Comparison of ENCODE assay signal across 8 cellular contexts in the genomic region with DNA sequence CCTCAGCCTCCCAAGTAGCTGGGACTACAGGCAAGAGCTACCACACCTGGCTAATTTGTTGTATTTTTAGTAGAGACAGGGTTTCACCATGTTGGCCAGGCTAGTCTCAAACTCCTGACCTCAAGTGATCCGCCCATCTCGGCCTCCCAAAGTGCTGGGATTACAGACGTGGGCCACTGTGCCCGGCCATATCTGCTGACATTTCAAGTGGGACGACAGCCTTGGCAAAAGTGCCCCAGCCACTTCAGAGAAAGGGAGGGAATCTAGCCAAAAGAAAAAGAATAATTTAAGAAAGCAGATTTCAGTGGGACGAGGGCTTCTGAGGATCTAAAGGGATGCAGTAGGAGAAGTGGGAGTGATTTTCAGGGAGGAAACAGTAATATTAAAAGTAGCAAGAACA. TPM values are rescaled to one million over a fixed set of nuclear protein-coding genes. Genes with fewer than 3 reads are reported as not detected.
DNase-seq lines count a peak whose midpoint lies in the region; ATAC-seq and TF ChIP-seq lines count a peak whose summit lies in the region.
"Not testable (repeated sequence)": the region's sequence is repeated elsewhere in the genome, so short reads cannot be mapped to it uniquely, and the experiment has no call there.
"Had no signal": no experiment of that assay in that cellular context is flagged by ENCODE, and none has a peak within 500 bp of the region (broad histone marks: within the 10 kb centered on the region; RNA-seq: fewer than 3 reads in every experiment).

No MANE protein-coding gene starts in this region.

- H3K9me3 ChIP-seq in BLaER1; CD8-positive, alpha-beta memory T cell (ENCODE audit: low read length); naive thymus-derived CD4-positive, alpha-beta T cell (ENCODE audit: control insufficient read depth in 2 of 3, low read length in 3 of 3); neural progenitor cell (ENCODE audit: low read depth): not testable (repeated sequence)

- TF ChIP-seq CTCF in neural progenitor cell (IDR thresholded peaks at IDR 0.05): not testable (repeated sequence)

- not testable (repeated sequence) for H3K4me3 ChIP-seq in BLaER1; CD8-positive, alpha-beta memory T cell (ENCODE audit: low read length); naive thymus-derived CD4-positive, alpha-beta T cell (ENCODE audit: low read length); neural progenitor cell

- H3K36me3 Mint-ChIP-seq in CD8-positive, alpha-beta memory T cell: peaks cover 0 to 25% (median 0%) of the 10 kb centered on the region in 3 donors
- H3K36me3 Mint-ChIP-seq in activated T-cell treated with anti-CD3 and anti-CD28 coated beads, Interleukin-2, amount 50 U/mL, for 24 hours (ENCODE audit: low read depth): peaks cover 21% of the 10 kb centered on the region
- not testable (repeated sequence) for H3K36me3 Mint-ChIP-seq in activated naive CD4-positive, alpha-beta T cell treated with anti-CD3 and anti-CD28 coated beads, Interleukin-2, amount 50 U/mL, for 24 hours; naive thymus-derived CD4-positive, alpha-beta T cell; neural progenitor cell
- H3K36me3 Mint-ChIP-seq in central memory CD8-positive, alpha-beta T cell (ENCODE audit: insufficient read depth): peaks cover 31% of the 10 kb centered on the region

- POLR2A ChIA-PET in CD8-positive, alpha-beta memory T cell (lab: Charles Lee): interaction anchor here (0.6 kb wide), 1 partner anchor 18 kb away, joined by 5 read pairs; no protein-coding TSS in a partner anchor
- POLR2A ChIA-PET in naive thymus-derived CD4-positive, alpha-beta T cell (lab: Charles Lee): interaction anchor here (0.6 to 1.3 kb wide), 4 partner anchors 10 to 196 kb away, joined by 3 to 4 read pairs (median 4); a partner anchor contains a TSS

- not testable (repeated sequence) for ATAC-seq in central memory CD8-positive, alpha-beta T cell (replicated peaks; ENCODE audit: extremely low read depth, poor library complexity, severe bottlenecking); naive thymus-derived CD4-positive, alpha-beta T cell

- H4K20me1 ChIP-seq in BLaER1; neural progenitor cell (ENCODE audit: low read depth): not testable (repeated sequence)

- peak overlapping the region in 6 of 8 donors; percentile 41 to 87 (median 77) for H3K27ac Mint-ChIP-seq in CD8-positive, alpha-beta memory T cell
- H3K27ac Mint-ChIP-seq in activated T-cell treated with anti-CD3 and anti-CD28 coated beads, Interleukin-2, amount 50 U/mL, for 24 hours: peak overlapping the region; percentile 58
- H3K27ac Mint-ChIP-seq in activated naive CD4-positive, alpha-beta T cell treated with anti-CD3 and anti-CD28 coated beads, Interleukin-2, amount 50 U/mL, for 24 hours: peak overlapping the region; percentile 84
- H3K27ac Mint-ChIP-seq in central memory CD8-positive, alpha-beta T cell (ENCODE audit: low read depth): peak overlapping the region; percentile 17
- peak overlapping the region; percentile 5 to 90 (median 79) for H3K27ac Mint-ChIP-seq in naive thymus-derived CD4-positive, alpha-beta T cell
- not testable (repeated sequence) for H3K27ac Mint-ChIP-seq in neural progenitor cell

- H3K4me3 Mint-ChIP-seq in CD8-positive, alpha-beta memory T cell: peak overlapping the region in 1 of 7 donors; percentile 43
- not testable (repeated sequence) for H3K4me3 Mint-ChIP-seq in activated T-cell treated with anti-CD3 and anti-CD28 coated beads, Interleukin-2, amount 50 U/mL, for 24 hours; activated naive CD4-positive, alpha-beta T cell treated with anti-CD3 and anti-CD28 coated beads, Interleukin-2, amount 50 U/mL, for 24 hours
- peak overlapping the region; percentile 23 for H3K4me3 Mint-ChIP-seq in central memory CD8-positive, alpha-beta T cell
- H3K4me3 Mint-ChIP-seq in naive thymus-derived CD4-positive, alpha-beta T cell: peak overlapping the region in 1 of 10 donors; percentile 38
- H3K4me3 Mint-ChIP-seq in neural progenitor cell: peak overlapping the region; percentile 52

- H3K4me1 Mint-ChIP-seq in CD8-positive, alpha-beta memory T cell: peaks cover 15 to 21% (median 20%) of the 10 kb centered on the region in 3 donors
- peaks cover 15% of the 10 kb centered on the region for H3K4me1 Mint-ChIP-seq in activated T-cell treated with anti-CD3 and anti-CD28 coated beads, Interleukin-2, amount 50 U/mL, for 24 hours (ENCODE audit: low read depth)
- H3K4me1 Mint-ChIP-seq in activated naive CD4-positive, alpha-beta T cell treated with anti-CD3 and anti-CD28 coated beads, Interleukin-2, amount 50 U/mL, for 24 hours: peaks cover 26% of the 10 kb centered on the region
- H3K4me1 Mint-ChIP-seq in central memory CD8-positive, alpha-beta T cell: peaks cover 19% of the 10 kb centered on the region
- H3K4me1 Mint-ChIP-seq in naive thymus-derived CD4-positive, alpha-beta T cell: peaks cover 8 to 34% (median 23%) of the 10 kb centered on the region in 7 donors
- peaks cover 13% of the 10 kb centered on the region for H3K4me1 Mint-ChIP-seq in neural progenitor cell

- peaks cover 65% of the 10 kb centered on the region for H3K4me1 ChIP-seq in BLaER1
- peaks cover 11% of the 10 kb centered on the region for H3K4me1 ChIP-seq in CD8-positive, alpha-beta memory T cell (ENCODE audit: insufficient read depth, low read length)
- peaks cover 8 to 11% of the 10 kb centered on the region in 2 donors for H3K4me1 ChIP-seq in naive thymus-derived CD4-positive, alpha-beta T cell (ENCODE audit: control insufficient read depth in 2 of 2, insufficient read depth in 2 of 2, low read length in 2 of 2)
- not testable (repeated sequence) for H3K4me1 ChIP-seq in neural progenitor cell

- CTCF ChIA-PET in CD8-positive, alpha-beta memory T cell (lab: Charles Lee): not testable (repeated sequence)
- CTCF ChIA-PET in naive thymus-derived CD4-positive, alpha-beta T cell (lab: Charles Lee): interaction anchor here (0.7 kb wide), 1 partner anchor 33 kb away, joined by 5 read pairs; no protein-coding TSS in a partner anchor

- H3K27ac ChIP-seq in BLaER1: peak overlapping the region; percentile 54; the same call in 1 of the 2 replicates
- H3K27ac ChIP-seq in CD8-positive, alpha-beta memory T cell (ENCODE audit: low read depth, low read length); naive thymus-derived CD4-positive, alpha-beta T cell (ENCODE audit: low read depth, low read length); neural progenitor cell: not testable (repeated sequence)

- not testable (repeated sequence) for H3K79me2 ChIP-seq in neural progenitor cell (ENCODE audit: low read depth)

- peak overlapping the region; percentile 11; the same call in 1 of the 2 replicates for H3K9ac ChIP-seq in BLaER1
- not testable (repeated sequence) for H3K9ac ChIP-seq in neural progenitor cell

- intact Hi-C loops in naive thymus-derived CD4-positive, alpha-beta T cell (cut with micrococcal nuclease): not testable (repeated sequence)

- peak overlapping the region; percentile 62 for H3K4me2 ChIP-seq in BLaER1
- H3K4me2 ChIP-seq in neural progenitor cell: not testable (repeated sequence)

- not testable (repeated sequence) for H3K9me3 Mint-ChIP-seq in CD8-positive, alpha-beta memory T cell; activated T-cell treated with anti-CD3 and anti-CD28 coated beads, Interleukin-2, amount 50 U/mL, for 24 hours; activated naive CD4-positive, alpha-beta T cell treated with anti-CD3 and anti-CD28 coated beads, Interleukin-2, amount 50 U/mL, for 24 hours; central memory CD8-positive, alpha-beta T cell; naive thymus-derived CD4-positive, alpha-beta T cell; neural progenitor cell

- not testable (repeated sequence) for H2AFZ ChIP-seq in neural progenitor cell (replicated peaks)

- H3K27me3 ChIP-seq in BLaER1; CD8-positive, alpha-beta memory T cell (ENCODE audit: insufficient read depth, low read length, poor library complexity, severe bottlenecking); naive thymus-derived CD4-positive, alpha-beta T cell (ENCODE audit: control insufficient read depth in 2 of 2, insufficient read depth in 2 of 2, low read length in 2 of 2); neural progenitor cell: not testable (repeated sequence)

- not testable (repeated sequence) for DNase-seq in CD8-positive, alpha-beta memory T cell; activated T-cell treated with anti-CD3 and anti-CD28 coated beads, Interleukin-2, amount 50 U/mL, for 24 hours; central memory CD8-positive, alpha-beta T cell (ENCODE audit: low spot score in 2 of 2); naive thymus-derived CD4-positive, alpha-beta T cell; neural progenitor cell (ENCODE audit: low spot score)

- H3K27me3 Mint-ChIP-seq in CD8-positive, alpha-beta memory T cell; activated T-cell treated with anti-CD3 and anti-CD28 coated beads, Interleukin-2, amount 50 U/mL, for 24 hours; activated naive CD4-positive, alpha-beta T cell treated with anti-CD3 and anti-CD28 coated beads, Interleukin-2, amount 50 U/mL, for 24 hours; central memory CD8-positive, alpha-beta T cell; naive thymus-derived CD4-positive, alpha-beta T cell; neural progenitor cell (ENCODE audit: insufficient read depth, low read depth): not testable (repeated sequence)

- H3F3A ChIP-seq in neural progenitor cell (ENCODE audit: low read depth): peaks cover 19% of the 10 kb centered on the region

- H3K36me3 ChIP-seq in BLaER1: peaks cover 24% of the 10 kb centered on the region; the same call in 1 of the 2 replicates
- not testable (repeated sequence) for H3K36me3 ChIP-seq in CD8-positive, alpha-beta memory T cell (ENCODE audit: insufficient read depth, low read length); neural progenitor cell
- peaks cover 0 to 17% (median 4%) of the 10 kb centered on the region in 3 experiments for H3K36me3 ChIP-seq in naive thymus-derived CD4-positive, alpha-beta T cell (ENCODE audit: control insufficient read depth in 2 of 3, insufficient read depth in 3 of 3, low read length in 3 of 3)

RNA-seq across cellular contexts. Expression of a gene that starts 4.4 kb away (rescaled TPM):
- 10 to 100 TPM; 61.6 to 65.9 TPM for total RNA-seq in CD8-positive, alpha-beta memory T cell
- 11.9 TPM for polyA plus RNA-seq in CD8-positive, alpha-beta memory T cell
- total RNA-seq in naive thymus-derived CD4-positive, alpha-beta T cell: 10 to 100 TPM; 26.7 to 53.6 (median 41.5) TPM
- 1 to 10 TPM; 5.5 to 7.6 TPM for polyA plus RNA-seq in naive thymus-derived CD4-positive, alpha-beta T cell
- 10.6 and 38.2 TPM in 2 replicates for total RNA-seq in neural progenitor cell (ENCODE audit: low replicate concordance)

RNA-seq across cellular contexts. Expression of a gene that starts 15.4 kb away (rescaled TPM):
- 100 to 1,000 TPM; 119 to 125 TPM for total RNA-seq in CD8-positive, alpha-beta memory T cell
- 18.6 TPM for polyA plus RNA-seq in CD8-positive, alpha-beta memory T cell
- total RNA-seq in naive thymus-derived CD4-positive, alpha-beta T cell: 100 to 1,000 TPM in 1 of 5 experiments, 10 to 100 TPM in 4; 60.6 to 151 (median 70.7) TPM
- polyA plus RNA-seq in naive thymus-derived CD4-positive, alpha-beta T cell: 10 to 100 TPM; 11.3 to 13.5 TPM
- 54.0 and 85.5 TPM in 2 replicates for total RNA-seq in neural progenitor cell (ENCODE audit: low replicate concordance)

RNA-seq across cellular contexts. Expression of a gene that starts 24.9 kb away (rescaled TPM):
- 1 to 10 TPM; 2.7 to 2.8 TPM for total RNA-seq in CD8-positive, alpha-beta memory T cell
- not detected for polyA plus RNA-seq in CD8-positive, alpha-beta memory T cell
- 10 to 100 TPM in 1 of 5 experiments, 1 to 10 TPM in 4; 1.3 to 12.3 (median 2.9) TPM for total RNA-seq in naive thymus-derived CD4-positive, alpha-beta T cell
- polyA plus RNA-seq in naive thymus-derived CD4-positive, alpha-beta T cell: not detected
- 5.6 and 5.7 TPM in 2 replicates for total RNA-seq in neural progenitor cell (ENCODE audit: low replicate concordance)

RNA-seq across cellular contexts. Expression of a gene that starts 35.9 kb away (rescaled TPM):
- total RNA-seq in CD8-positive, alpha-beta memory T cell: 10 to 100 TPM; 96.5 to 97.3 TPM
- 61.7 TPM for polyA plus RNA-seq in CD8-positive, alpha-beta memory T cell
- total RNA-seq in naive thymus-derived CD4-positive, alpha-beta T cell: 10 to 100 TPM; 25.0 to 66.2 (median 33.3) TPM
- 10 to 100 TPM; 49.3 to 49.5 TPM for polyA plus RNA-seq in naive thymus-derived CD4-positive, alpha-beta T cell
- total RNA-seq in neural progenitor cell (ENCODE audit: low replicate concordance): 19.0 and 41.0 TPM in 2 replicates

RNA-seq across cellular contexts. Expression of a gene that starts 38.6 kb away (rescaled TPM):
- not detected for total RNA-seq in CD8-positive, alpha-beta memory T cell
- not detected for polyA plus RNA-seq in CD8-positive, alpha-beta memory T cell
- under 1 TPM in 2 of 5 experiments, not detected in 3; 0.11 to 0.29 TPM for total RNA-seq in naive thymus-derived CD4-positive, alpha-beta T cell
- polyA plus RNA-seq in naive thymus-derived CD4-positive, alpha-beta T cell: not detected
- total RNA-seq in neural progenitor cell (ENCODE audit: low replicate concordance): 0.03 TPM in 1 of 2 replicates, not detected in the other
- total RNA-seq: Daoy had no signal
